In the genomic region with DNA sequence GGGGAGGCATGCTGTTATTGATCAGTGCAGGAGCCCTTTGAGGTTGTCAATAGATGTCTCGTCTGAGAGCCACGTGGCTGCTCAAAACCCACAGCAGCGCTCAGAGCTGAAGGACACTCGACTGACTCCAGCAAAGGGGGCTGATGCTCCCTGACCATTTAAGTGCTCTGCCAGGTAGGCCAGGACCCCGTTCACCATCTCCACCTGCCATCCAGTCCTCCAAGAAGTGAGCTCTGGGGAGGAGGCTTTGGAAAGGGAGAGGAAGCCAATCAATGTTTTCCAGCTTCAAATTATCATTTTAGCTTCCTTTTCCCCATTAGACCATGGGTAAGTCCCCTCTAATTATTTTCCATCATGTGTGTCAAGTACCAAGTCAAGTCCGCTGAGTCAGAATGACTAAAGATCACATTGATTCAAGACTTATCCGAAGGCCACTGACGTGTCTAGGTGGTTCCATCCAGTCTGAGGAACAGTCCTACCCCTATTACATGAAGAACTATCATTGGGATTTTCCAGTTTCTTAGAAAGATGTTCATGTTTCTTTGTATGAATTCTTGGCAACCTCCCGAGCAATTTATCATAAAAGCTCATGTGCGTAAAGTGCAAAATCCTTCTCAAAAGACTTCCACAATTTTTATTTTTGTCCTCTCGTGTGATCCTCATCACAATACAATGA, we compare ENCODE assay signal across 1 cellular context.
TF ChIP-seq lines count a peak whose summit lies in the region.

No MANE protein-coding gene starts in this region.

TF ChIP-seq in SK-N-SH, 30 proteins besides CTCF, POLR2A, EP300 and RAD21 (continued from another document):
- no peak for TF ChIP-seq REST (IDR thresholded peaks at IDR 0.05; ENCODE audit: low read depth, low read length)
- no peak for TF ChIP-seq ZBTB33 (IDR thresholded peaks at IDR 0.05; ENCODE audit: borderline replicate concordance, low read depth)
